In the genomic region with DNA sequence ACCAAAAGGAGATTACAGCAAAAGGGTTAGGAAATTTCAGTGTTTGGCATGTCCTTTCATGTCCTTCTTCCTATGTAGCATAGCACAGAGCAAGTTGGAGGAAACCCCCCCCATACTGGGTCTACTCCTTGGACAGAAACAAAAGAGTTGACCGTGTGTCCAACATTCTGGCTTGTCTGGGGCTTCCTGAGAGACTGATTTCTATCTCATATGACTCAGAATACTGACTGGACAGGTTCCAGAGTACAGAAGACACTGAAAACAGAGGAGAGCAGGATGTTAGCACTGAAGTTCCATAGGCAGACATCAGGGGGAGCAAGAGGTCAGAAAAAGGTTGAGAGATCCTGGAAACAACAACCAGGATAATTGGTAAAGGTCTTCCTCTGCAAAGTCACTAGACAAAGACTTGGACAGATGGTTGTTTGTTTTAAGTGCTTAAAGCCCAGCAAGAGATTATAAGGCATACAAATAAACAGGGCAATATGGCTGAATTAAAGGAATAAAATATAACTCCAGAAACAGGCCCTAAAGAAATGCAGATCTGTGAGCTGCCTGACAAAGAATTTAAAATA, we compare ENCODE assay signal across 8 cellular contexts. TPM values are rescaled to one million over a fixed set of nuclear protein-coding genes. Genes with fewer than 3 reads are reported as not detected.
DNase-seq lines count a peak whose midpoint lies in the region; ATAC-seq, FAIRE-seq and TF ChIP-seq lines count a peak whose summit lies in the region.

No MANE protein-coding gene starts in this region.

- no peak for TF ChIP-seq POLR2A in GM12892 (IDR thresholded peaks at IDR 0.05; ENCODE audit: low read depth, low read length)
- no peak for TF ChIP-seq POLR2A in NB4 (IDR thresholded peaks at IDR 0.05; ENCODE audit: extremely low read depth, insufficient read length)
- no peak for TF ChIP-seq POLR2A in GM18505 (IDR thresholded peaks at IDR 0.05; ENCODE audit: borderline replicate concordance, extremely low read depth, insufficient read depth, insufficient read length)

- intact Hi-C loops in left cardiac atrium (cut with DNase I), result loop anchor here (1.0 to 5.0 kb wide), 2 partner anchors 196 to 198 kb away; no protein-coding TSS in a partner anchor

- DNase-seq in GM12892 (ENCODE audit: insufficient read length) (peak; percentile 17), NB4 (ENCODE audit: low read depth) (peak; percentile 78), SW 1271 (lab: John Stamatoyannopoulos, UW) (peak; percentile 58 to 84), left cardiac atrium (peak; percentile 31), skeletal muscle cell (ENCODE audit: low read depth) (peak; percentile 79)
- peak; percentile 11 for DNase-seq in activated naive CD8-positive, alpha-beta T cell treated with anti-CD3 and anti-CD28 coated beads, Interleukin-2, amount 50 U/mL, for 16 hours (ENCODE audit: low read depth, low spot score)

- peak; percentile 97 for FAIRE-seq in A204.1 (lab: Jason Lieb, UNC)
- FAIRE-seq in GM12892 (lab: Jason Lieb, UNC), result peak; percentile 94

- H3K4me3 ChIP-seq in NB4 (ENCODE audit: low read depth, low read length), result no peak overlapping the region
- H3K4me3 ChIP-seq in skeletal muscle cell (ENCODE audit: low read depth, low read length), result no peak overlapping the region

- peak; percentile 92 for TF ChIP-seq CTCF in NB4 (IDR thresholded peaks at IDR 0.05; ENCODE audit: low read depth, low read length)

- ATAC-seq in left cardiac atrium, result peak; percentile 87 to 95
- no peak for ATAC-seq in GM18505 (IDR thresholded peaks at IDR 0.05; ENCODE audit: unreplicated experiment)

RNA-seq across cellular contexts. Expression of a gene that starts 48.4 kb away (rescaled TPM):
- polyA plus RNA-seq in GM12892 (2012; ENCODE audit: missing spikeins), result 6.1 TPM
- 1 to 10 TPM; 1.6 to 1.7 TPM for total RNA-seq in left cardiac atrium

RNA-seq across cellular contexts. Expression of a gene that starts 59.3 kb away (rescaled TPM):
- polyA plus RNA-seq in GM12892 (2012; ENCODE audit: missing spikeins), result 468 TPM
- 100 to 1,000 TPM; 131 to 138 TPM for total RNA-seq in left cardiac atrium

Comparison
In these comparisons a context has a peak if more than half of its experiments do, and no peak if none do; other contexts are left out.
1. DNase-seq: peak in every context shown above with its lines; median percentile 79 in skeletal muscle cell; 78 in NB4; 71 in SW 1271; 31 in left cardiac atrium; 17 in GM12892; 11 in activated naive CD8-positive, alpha-beta T cell treated with anti-CD3 and anti-CD28 coated beads, Interleukin-2, amount 50 U/mL, for 16 hours.